In the genomic region with DNA sequence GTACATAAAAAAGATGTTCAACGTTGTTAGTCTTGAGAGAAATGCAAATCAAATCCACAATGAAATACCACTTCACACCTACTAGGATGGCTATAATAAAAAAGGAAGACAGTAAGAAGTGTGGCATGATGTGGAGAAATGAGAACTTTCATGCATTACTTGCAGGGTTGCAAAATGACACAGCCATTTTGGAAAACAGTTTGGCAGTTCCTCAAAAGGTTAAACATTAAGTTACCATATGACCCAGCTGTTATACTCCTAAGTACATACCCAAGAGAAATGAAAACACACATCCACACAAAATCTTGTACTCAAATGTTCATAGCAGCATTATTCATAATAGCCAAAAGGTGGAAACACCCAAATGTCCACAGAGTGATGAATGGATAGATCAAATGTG, we compare ENCODE assay signal across 17 cellular contexts. TPM values are rescaled to one million over a fixed set of nuclear protein-coding genes. Genes with fewer than 3 reads are reported as not detected.
"Had no signal": no experiment of that assay in that cellular context is flagged by ENCODE, and none has a peak within 500 bp of the region (broad histone marks: within the 10 kb centered on the region; RNA-seq: fewer than 3 reads in every experiment).

No MANE protein-coding gene starts in this region.

- H3K4me1 Mint-ChIP-seq: activated CD8-positive, alpha-beta memory T cell treated with anti-CD3 and anti-CD28 coated beads, Interleukin-2, amount 10 ng/mL, durations not matched to agents 7 days and 5 days; activated naive CD4-positive, alpha-beta T cell treated with anti-CD3 and anti-CD28 coated beads, Interleukin-2, amount 50 U/mL, for 24 hours; central memory CD8-positive, alpha-beta T cell; T-helper 17 cell had no signal

- H3K36me3 ChIP-seq: lower lobe of right lung, thyroid gland had no signal

- H3K4me3 Mint-ChIP-seq: activated CD8-positive, alpha-beta memory T cell treated with anti-CD3 and anti-CD28 coated beads, Interleukin-2, amount 10 ng/mL, durations not matched to agents 7 days and 5 days; activated naive CD4-positive, alpha-beta T cell treated with anti-CD3 and anti-CD28 coated beads, Interleukin-2, amount 50 U/mL, for 24 hours; activated T-cell treated with anti-CD3 and anti-CD28 coated beads, Interleukin-2, amount 50 U/mL, for 24 hours; central memory CD8-positive, alpha-beta T cell; T-helper 17 cell had no signal

- H3K4me1 ChIP-seq: body of pancreas had no signal

- ATAC-seq: activated CD4-positive, CD25-positive, alpha-beta regulatory T cell treated with anti-CD3 and anti-CD28 coated beads, Interleukin-2, amount 50 U/mL, for 24 hours; activated CD8-positive, alpha-beta memory T cell treated with anti-CD3 and anti-CD28 coated beads, Interleukin-2, amount 10 ng/mL, durations not matched to agents 7 days and 5 days; body of pancreas; lower lobe of right lung; T-helper 17 cell had no signal

- H3K27ac Mint-ChIP-seq: activated CD8-positive, alpha-beta memory T cell treated with anti-CD3 and anti-CD28 coated beads, Interleukin-2, amount 10 ng/mL, durations not matched to agents 7 days and 5 days; activated naive CD4-positive, alpha-beta T cell treated with anti-CD3 and anti-CD28 coated beads, Interleukin-2, amount 50 U/mL, for 24 hours; activated T-cell treated with anti-CD3 and anti-CD28 coated beads, Interleukin-2, amount 50 U/mL, for 24 hours; T-helper 17 cell had no signal

- H3K4me3 ChIP-seq: body of pancreas, lower lobe of right lung, skin epidermis, thyroid gland had no signal

- H3K27me3 ChIP-seq: body of pancreas, thyroid gland had no signal

- DNase-seq: activated CD4-positive, alpha-beta T cell treated with anti-CD3 and anti-CD28 coated beads, Interleukin-2, amount 50 U/mL, for 4 hours; activated CD8-positive, alpha-beta memory T cell treated with anti-CD3 and anti-CD28 coated beads, Interleukin-2, amount 10 ng/mL, durations not matched to agents 7 days and 5 days; activated effector memory CD4-positive, alpha-beta T cell treated with Interleukin-2 at 50 U/mL for 16 hours; activated T-cell treated with anti-CD3 and anti-CD28 coated beads, Interleukin-2, amount 50 U/mL, for 24 hours; amniotic stem cell; body of pancreas; erythroblast; kidney; lower lobe of right lung; midbrain; T-helper 17 cell; thyroid gland had no signal

- H3K9me3 Mint-ChIP-seq: activated T-cell treated with anti-CD3 and anti-CD28 coated beads, Interleukin-2, amount 50 U/mL, for 24 hours; central memory CD8-positive, alpha-beta T cell had no signal

- H3K9me3 ChIP-seq: body of pancreas, lower lobe of right lung, thyroid gland had no signal

- H3K27me3 Mint-ChIP-seq: activated CD8-positive, alpha-beta memory T cell treated with anti-CD3 and anti-CD28 coated beads, Interleukin-2, amount 10 ng/mL, durations not matched to agents 7 days and 5 days; activated naive CD4-positive, alpha-beta T cell treated with anti-CD3 and anti-CD28 coated beads, Interleukin-2, amount 50 U/mL, for 24 hours; activated T-cell treated with anti-CD3 and anti-CD28 coated beads, Interleukin-2, amount 50 U/mL, for 24 hours; central memory CD8-positive, alpha-beta T cell; T-helper 17 cell had no signal

- FAIRE-seq: TTC549 had no signal

- H3K27ac ChIP-seq: body of pancreas, lower lobe of right lung, skin epidermis, thyroid gland had no signal

- H3K36me3 Mint-ChIP-seq: activated CD8-positive, alpha-beta memory T cell treated with anti-CD3 and anti-CD28 coated beads, Interleukin-2, amount 10 ng/mL, durations not matched to agents 7 days and 5 days; activated naive CD4-positive, alpha-beta T cell treated with anti-CD3 and anti-CD28 coated beads, Interleukin-2, amount 50 U/mL, for 24 hours had no signal

RNA-seq across cellular contexts. Expression of a gene that starts 25.8 kb away (rescaled TPM):
- total RNA-seq: activated CD8-positive, alpha-beta memory T cell treated with anti-CD3 and anti-CD28 coated beads, Interleukin-2, amount 10 ng/mL, durations not matched to agents 7 days and 5 days; T-helper 17 cell had no signal
